Comparison of ENCODE assay signal across 1 cellular context in genomic region chr12:4899361-4899760, GRCh38.
TF ChIP-seq lines count a peak whose summit lies in the region.

No MANE protein-coding gene starts in this region.

TF ChIP-seq in WTC11, 78 proteins besides CTCF, POLR2A, EP300 and RAD21 (continued from another document):
- TF ChIP-seq AFF4 (CRISPR knock-in tag; IDR thresholded peaks at IDR 0.05; ENCODE audit: borderline replicate concordance) (no peak), E2F1 (CRISPR knock-in tag; IDR thresholded peaks at IDR 0.05) (no peak), RORB (CRISPR knock-in tag; IDR thresholded peaks at IDR 0.05) (no peak), JUN (CRISPR knock-in tag; IDR thresholded peaks at IDR 0.05) (no peak), GABPB1 (CRISPR knock-in tag; IDR thresholded peaks at IDR 0.05) (no peak), TEAD1 (CRISPR knock-in tag; IDR thresholded peaks at IDR 0.05) (no peak)
